Comparison of ENCODE assay signal across 24 cellular contexts in genomic region chr7:26990268-26990667, GRCh38.
DNase-seq lines count a peak whose midpoint lies in the region; ATAC-seq, FAIRE-seq and TF ChIP-seq lines count a peak whose summit lies in the region.
"Had no signal": no experiment of that assay in that cellular context is flagged by ENCODE, and none has a peak within 500 bp of the region (broad histone marks: within the 10 kb centered on the region; RNA-seq: fewer than 3 reads in every experiment).

No MANE protein-coding gene starts in this region.

- H2AFZ ChIP-seq in mammary epithelial cell (ENCODE audit: low read depth, low read length) (peak overlapping the region; percentile 81), astrocyte (ENCODE audit: low read depth, low read length) (no peak overlapping the region)

- H3K9ac ChIP-seq in mammary epithelial cell (ENCODE audit: insufficient read depth, low read length) (no peak overlapping the region), astrocyte (ENCODE audit: low read length) (no peak overlapping the region), kidney (ENCODE audit: low read length in 2 of 2) (no peak overlapping the region)

- H3K27ac Mint-ChIP-seq in astrocyte (ENCODE audit: unreplicated experiment): peak overlapping the region; percentile 64
- H3K27ac Mint-ChIP-seq: activated CD8-positive, alpha-beta T cell treated with anti-CD3 and anti-CD28 coated beads for 36 hours; effector memory CD8-positive, alpha-beta T cell; WTC11 had no signal

- H3K27me3 ChIP-seq in mammary epithelial cell (ENCODE audit: insufficient read depth, low read length) (no peaks in the 10 kb centered on the region), breast epithelium (no peaks in the 10 kb centered on the region), astrocyte (ENCODE audit: insufficient read depth, low read length) (no peaks in the 10 kb centered on the region), kidney epithelial cell (ENCODE audit: control insufficient read depth, insufficient read depth, low read length) (no peaks in the 10 kb centered on the region)

- H3K4me1 Mint-ChIP-seq in astrocyte (ENCODE audit: low read depth, unreplicated experiment): peaks cover 9% of the 10 kb centered on the region

- H3K4me3 ChIP-seq in mammary epithelial cell (replicated peaks in 1 of 3; ENCODE audit: insufficient read depth in 1 of 3, low read depth in 2 of 3, low read length in 3 of 3) (no peak overlapping the region), breast epithelium (no peak overlapping the region), astrocyte (ENCODE audit: insufficient read depth, low read depth, low read length) (no peak overlapping the region), kidney epithelial cell (ENCODE audit: low read depth, low read length) (no peak overlapping the region), kidney (ENCODE audit: low read length in 2 of 2) (no peak overlapping the region)
- H3K4me3 ChIP-seq: A549, psoas muscle had no signal

- FAIRE-seq in astrocyte (lab: Jason Lieb, UNC) (no peak), kidney (lab: Jason Lieb, UNC) (no peak)
- FAIRE-seq: A549, D721Med had no signal

- 0% methylated on average over 2 of the region's 2 CpGs for WGBS in mammary epithelial cell (ENCODE audit: low coverage, missing lambda C conversion rate)

- H3K4me2 ChIP-seq in mammary epithelial cell (ENCODE audit: insufficient read depth, low read depth, low read length) (peak overlapping the region; percentile 58), astrocyte (ENCODE audit: low read length) (no peak overlapping the region)
- H3K4me2 ChIP-seq: A549 had no signal

- H3K9me3 Mint-ChIP-seq in astrocyte (ENCODE audit: unreplicated experiment): no peaks in the 10 kb centered on the region
- H3K9me3 Mint-ChIP-seq: activated CD8-positive, alpha-beta T cell treated with anti-CD3 and anti-CD28 coated beads for 36 hours; activated T-cell treated with anti-CD3 and anti-CD28 coated beads, Interleukin-2, amount 50 U/mL, for 4 hours; effector memory CD8-positive, alpha-beta T cell; WTC11 had no signal

- H3K36me3 ChIP-seq in mammary epithelial cell (ENCODE audit: insufficient read depth, low read length): no peaks in the 10 kb centered on the region
- H3K36me3 ChIP-seq in breast epithelium: no peaks in the 10 kb centered on the region
- no peaks in the 10 kb centered on the region for H3K36me3 ChIP-seq in astrocyte (ENCODE audit: insufficient read depth, low read length)
- H3K36me3 ChIP-seq in kidney epithelial cell (ENCODE audit: control insufficient read depth, insufficient read depth, low read length): no peaks in the 10 kb centered on the region
- H3K36me3 ChIP-seq in kidney (ENCODE audit: control insufficient read depth in 1 of 2, insufficient read depth in 2 of 2, low read length in 2 of 2): no peaks in the 10 kb centered on the region

- intact Hi-C loops in mammary epithelial cell (cut with micrococcal nuclease) (loop anchor here (5.0 kb wide), 1 partner anchor 73 kb away; no protein-coding TSS in a partner anchor), breast epithelium (cut with DNase I; ENCODE audit: low total_unique reads) (no loop called here), kidney (cut with DNase I) (no loop called here)

- H4K20me1 ChIP-seq in mammary epithelial cell (ENCODE audit: insufficient read depth, low read length): no peaks in the 10 kb centered on the region
- no peaks in the 10 kb centered on the region for H4K20me1 ChIP-seq in astrocyte (ENCODE audit: insufficient read depth, low read length)

- no TSS peak for BruUV-seq in mammary epithelial cell (replicated peaks; lab: Mats Ljungman, UMichigan)

- H3K79me2 ChIP-seq in mammary epithelial cell (ENCODE audit: insufficient read depth, low read length): no peaks in the 10 kb centered on the region
- no peaks in the 10 kb centered on the region for H3K79me2 ChIP-seq in astrocyte (ENCODE audit: insufficient read depth, low read length)

- in situ Hi-C loops in mammary epithelial cell (cut with MboI; ENCODE audit: low sequenced_read_pairs in 2 of 2): no loop called here

- ATAC-seq in GM19324 (IDR thresholded peaks at IDR 0.05; ENCODE audit: low FRiP score, unreplicated experiment) (no peak), GM21825 (IDR thresholded peaks at IDR 0.05; ENCODE audit: unreplicated experiment) (no peak)
- ATAC-seq: A549; activated CD8-positive, alpha-beta T cell treated with anti-CD3 and anti-CD28 coated beads for 36 hours; activated T-cell treated with anti-CD3 and anti-CD28 coated beads, Interleukin-2, amount 50 U/mL, for 4 hours; effector memory CD8-positive, alpha-beta T cell; psoas muscle; WTC11 had no signal

- dilution Hi-C loops in mammary epithelial cell (cut with HindIII; ENCODE audit: low sequenced_read_pairs): no loop called here

- no peak overlapping the region for H3K4me3 Mint-ChIP-seq in astrocyte (ENCODE audit: unreplicated experiment)
- H3K4me3 Mint-ChIP-seq: activated CD8-positive, alpha-beta T cell treated with anti-CD3 and anti-CD28 coated beads for 36 hours; activated T-cell treated with anti-CD3 and anti-CD28 coated beads, Interleukin-2, amount 50 U/mL, for 4 hours; effector memory CD8-positive, alpha-beta T cell; WTC11 had no signal

- H3K27me3 Mint-ChIP-seq in astrocyte (ENCODE audit: low read depth, unreplicated experiment): peaks cover 6% of the 10 kb centered on the region

- CTCF ChIA-PET in mammary epithelial cell (lab: Charles Lee; ENCODE audit: low non-redundant PET): no interaction called here

- no peak overlapping the region for H3K27ac ChIP-seq in mammary epithelial cell (ENCODE audit: insufficient read depth, low read depth, low read length)
- H3K27ac ChIP-seq in breast epithelium: peak overlapping the region in 1 of 2 donors; percentile 43
- H3K27ac ChIP-seq in astrocyte (ENCODE audit: low read depth, low read length): no peak overlapping the region
- H3K27ac ChIP-seq in kidney (ENCODE audit: low read depth in 2 of 2, low read length in 2 of 2): no peak overlapping the region
- H3K27ac ChIP-seq: A549, psoas muscle had no signal

- DNase-seq in mammary epithelial cell (peak; percentile 38), breast epithelium (ENCODE audit: low spot score in 2 of 2) (no peak), astrocyte (ENCODE audit: low read depth) (peak; percentile 22), kidney epithelial cell (ENCODE audit: low read depth) (peak; percentile 7), stromal cell of bone marrow (ENCODE audit: low read depth) (peak; percentile 7), kidney (no peak)
- DNase-seq: activated CD8-positive, alpha-beta T cell treated with anti-CD3 and anti-CD28 coated beads for 36 hours; activated naive CD4-positive, alpha-beta T cell treated with anti-CD3 and anti-CD28 coated beads, Interleukin-2, amount 50 U/mL, for 16 hours; activated T-cell treated with anti-CD3 and anti-CD28 coated beads, Interleukin-2, amount 50 U/mL, for 4 hours; C1 segment of cervical spinal cord; effector memory CD8-positive, alpha-beta T cell; kidney glomerular epithelial cell; mesendoderm; NCI-H1092 treated with DMSO at 0.1 percent for 48 hours; NCI-H526 treated with DMSO at 0.1 percent for 48 hours; psoas muscle; stimulated activated CD4-positive, alpha-beta T cell treated with anti-CD3 and anti-CD28 coated beads, Interleukin-12 subunit alpha, Interleukin-12 subunit beta, amount 100 ng/mL, for 4 hours; stimulated activated CD8-positive, alpha-beta memory T cell treated with anti-CD3 and anti-CD28 coated beads, Interleukin-4, amount 100 ng/mL, for 48 hours; T-helper 2 cell had no signal

- H3K4me1 ChIP-seq in mammary epithelial cell (ENCODE audit: insufficient read depth, low read length): peaks cover 34% of the 10 kb centered on the region
- H3K4me1 ChIP-seq in breast epithelium: no peaks in the 10 kb centered on the region
- no peaks in the 10 kb centered on the region for H3K4me1 ChIP-seq in astrocyte (ENCODE audit: insufficient read depth, low read length)
- H3K4me1 ChIP-seq in kidney (ENCODE audit: control insufficient read depth in 1 of 2, insufficient read depth in 1 of 2, low read depth in 1 of 2, low read length in 2 of 2): no peaks in the 10 kb centered on the region
- H3K4me1 ChIP-seq: A549, psoas muscle had no signal

- no peaks in the 10 kb centered on the region for H3K9me3 ChIP-seq in mammary epithelial cell (replicated peaks; ENCODE audit: insufficient read depth, low read length)
- no peaks in the 10 kb centered on the region for H3K9me3 ChIP-seq in breast epithelium
- H3K9me3 ChIP-seq in astrocyte (ENCODE audit: insufficient read depth, low read depth, low read length): no peaks in the 10 kb centered on the region
- H3K9me3 ChIP-seq in kidney (ENCODE audit: control insufficient read depth in 1 of 2, low read length in 2 of 2): no peaks in the 10 kb centered on the region
- H3K9me3 ChIP-seq: A549, psoas muscle had no signal

- H3K36me3 Mint-ChIP-seq in astrocyte (ENCODE audit: low read depth, unreplicated experiment): no peaks in the 10 kb centered on the region
- H3K36me3 Mint-ChIP-seq: WTC11 had no signal

- TF ChIP-seq CTCF in mammary epithelial cell (conservative IDR thresholded peaks at IDR 0.05 in 1 of 2, IDR thresholded peaks at IDR 0.05 in 1 of 2; ENCODE audit: extremely low read depth in 1 of 2, insufficient read depth in 1 of 2, low read depth in 1 of 2, low read length in 2 of 2): no peak
- TF ChIP-seq CTCF in breast epithelium (IDR thresholded peaks at IDR 0.05): no peak
- no peak for TF ChIP-seq CTCF in astrocyte (IDR thresholded peaks at IDR 0.05; ENCODE audit: insufficient read depth, low read depth, low read length)
- no peak for TF ChIP-seq CTCF in kidney epithelial cell (IDR thresholded peaks at IDR 0.05; ENCODE audit: insufficient read depth, low read length, poor library complexity, severe bottlenecking)
- TF ChIP-seq CTCF in kidney (IDR thresholded peaks at IDR 0.05; ENCODE audit: borderline replicate concordance, extremely low read depth, insufficient read depth): no peak

- TF ChIP-seq POLR2A in breast epithelium (IDR thresholded peaks at IDR 0.05): no peak

Comparison
In these comparisons a context has a peak if more than half of its experiments do, and no peak if none do; other contexts are left out.
1. DNase-seq: peak in mammary epithelial cell (single experiment), astrocyte (single experiment), kidney epithelial cell (single experiment) and stromal cell of bone marrow (single experiment); none in breast epithelium (0 of 2) and kidney (single experiment).